ENCODE assay signal across 10 cellular contexts in the genomic region with DNA sequence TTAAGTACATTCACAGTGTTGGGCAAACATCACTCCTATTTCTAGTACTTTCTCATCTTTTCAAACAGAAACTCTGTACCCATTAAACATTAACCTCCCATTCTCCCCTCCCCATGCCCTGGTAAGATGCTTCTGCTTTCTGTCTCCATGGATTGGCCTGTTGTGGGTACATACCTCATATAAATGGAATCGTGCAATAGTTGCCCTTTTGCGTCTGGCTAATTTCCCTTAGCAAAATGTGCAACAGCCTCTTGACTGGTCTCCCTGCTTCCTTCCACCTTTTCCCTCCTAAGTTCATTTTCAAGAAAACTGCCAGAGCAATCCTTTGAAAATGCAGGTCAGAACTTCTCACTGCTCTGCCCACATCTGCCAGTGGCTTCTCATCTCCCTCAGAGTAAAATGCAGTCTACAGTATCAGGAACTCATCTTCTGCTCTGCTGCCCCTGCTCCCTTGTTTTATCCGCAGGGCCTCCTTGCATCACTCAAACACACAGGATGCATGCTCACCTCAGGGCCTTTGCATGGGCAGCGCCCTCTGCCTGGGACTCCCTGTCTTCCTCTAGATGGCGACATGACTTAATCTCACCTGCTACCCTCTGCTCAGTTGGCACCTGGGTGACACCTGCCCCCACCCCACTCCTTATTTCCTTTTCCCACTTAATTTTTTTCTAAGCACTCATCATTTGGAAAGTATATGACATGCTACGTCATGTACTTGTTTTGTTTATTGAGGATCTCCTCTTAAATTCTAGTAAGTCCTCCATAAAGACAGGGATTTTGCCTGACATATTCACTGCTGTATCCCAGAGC. TPM values are rescaled to one million over a fixed set of nuclear protein-coding genes. Genes with fewer than 3 reads are reported as not detected.
DNase-seq lines count a peak whose midpoint lies in the region; ATAC-seq and TF ChIP-seq lines count a peak whose summit lies in the region.
"Had no signal": no experiment of that assay in that cellular context is flagged by ENCODE, and none has a peak within 500 bp of the region (broad histone marks: within the 10 kb centered on the region; RNA-seq: fewer than 3 reads in every experiment).

No MANE protein-coding gene starts in this region.

- no peak overlapping the region for H3K9ac ChIP-seq in neuronal stem cell (ENCODE audit: low read depth, low read length, poor library complexity)

- peak; percentile 56 for DNase-seq in activated CD4-positive, alpha-beta T cell treated with anti-CD3 and anti-CD28 coated beads for 36 hours
- no peak for DNase-seq in activated CD4-positive, alpha-beta T cell treated with anti-CD3 and anti-CD28 coated beads for 4 hours
- DNase-seq in HFF-Myc (ENCODE audit: extremely low read depth, low read depth) = no peak
- no peak for DNase-seq in Panc1 (ENCODE audit: low read depth, low spot score)
- DNase-seq in neuronal stem cell (ENCODE audit: low spot score) = no peak
- no peak for DNase-seq in sigmoid colon
- DNase-seq in WERI-Rb-1 = no peak
- DNase-seq: retina had no signal

- H2BK120ac ChIP-seq in neuronal stem cell (ENCODE audit: low read depth, low read length) = no peak overlapping the region

- CTCF ChIA-PET in activated CD4-positive, alpha-beta T cell treated with anti-CD3 and anti-CD28 coated beads for 36 hours (lab: Charles Lee) = interaction anchor here (0.7 to 1.2 kb wide), 2 partner anchors 13 to 109 kb away, joined by 3 read pairs; no protein-coding TSS in a partner anchor
- CTCF ChIA-PET in Panc1 (lab: Charles Lee) = no interaction called here

- no peaks in the 10 kb centered on the region for H3K36me3 ChIP-seq in Panc1 (ENCODE audit: control insufficient read depth, insufficient read depth, low read length)
- no peaks in the 10 kb centered on the region for H3K36me3 ChIP-seq in neuronal stem cell (replicated peaks in 1 of 2; ENCODE audit: control insufficient read depth in 2 of 2, insufficient read depth in 2 of 2, low read length in 2 of 2)
- no peaks in the 10 kb centered on the region for H3K36me3 ChIP-seq in sigmoid colon
- H3K36me3 ChIP-seq in WERI-Rb-1 = no peaks in the 10 kb centered on the region

- BruUV-seq in Panc1 (replicated peaks; lab: Mats Ljungman, UMichigan) = no TSS peak

- H3K14ac ChIP-seq in neuronal stem cell (ENCODE audit: low read length) = no peak overlapping the region

- H2AFZ ChIP-seq in neuronal stem cell (ENCODE audit: low read length) = no peak overlapping the region

- H3K23ac ChIP-seq in neuronal stem cell (ENCODE audit: low read depth, low read length, poor library complexity) = no peak overlapping the region

- H3K36me3 Mint-ChIP-seq in activated CD4-positive, alpha-beta T cell treated with anti-CD3 and anti-CD28 coated beads for 36 hours (ENCODE audit: low read depth) = no peaks in the 10 kb centered on the region

- TF ChIP-seq CTCF in HFF-Myc (IDR thresholded peaks at IDR 0.05; ENCODE audit: low read depth, low read length, missing control alignments) = peak; percentile 1
- TF ChIP-seq CTCF in Panc1 (IDR thresholded peaks at IDR 0.05) = peak; percentile 19; the same call in 1 of the 2 replicates
- TF ChIP-seq CTCF in sigmoid colon (IDR thresholded peaks at IDR 0.05) = no peak
- TF ChIP-seq CTCF in WERI-Rb-1 (IDR thresholded peaks at IDR 0.05; ENCODE audit: low read depth, low read length) = no peak

- no peaks in the 10 kb centered on the region for H3K79me1 ChIP-seq in neuronal stem cell (ENCODE audit: low read depth, low read length)

- no peak overlapping the region for H4K91ac ChIP-seq in neuronal stem cell (ENCODE audit: low read depth, low read length, poor library complexity)

- no peak overlapping the region for H3K27ac ChIP-seq in Panc1 (ENCODE audit: low read length)
- H3K27ac ChIP-seq in neuronal stem cell (replicated peaks; ENCODE audit: low read length) = no peak overlapping the region
- H3K27ac ChIP-seq in sigmoid colon = no peak overlapping the region
- no peak overlapping the region for H3K27ac ChIP-seq in WERI-Rb-1

- in situ Hi-C loops in Panc1 (cut with HindIII; ENCODE audit: low pct_unique_long_range_greater_than_20kb, low sequenced_read_pairs) = no loop called here

- no peak overlapping the region for H2BK5ac ChIP-seq in neuronal stem cell (ENCODE audit: low read length)

- H4K8ac ChIP-seq in neuronal stem cell (ENCODE audit: low read depth, low read length) = no peak overlapping the region

- no peaks in the 10 kb centered on the region for H3K9me3 Mint-ChIP-seq in activated CD4-positive, alpha-beta T cell treated with anti-CD3 and anti-CD28 coated beads for 36 hours (ENCODE audit: low read depth)
- H3K9me3 Mint-ChIP-seq: dendritic cell treated with granulocyte-macrophage colony-stimulating factor and Interleukin-4, amounts not matched to agents 40 ng/mL and 50 ng/mL, for 4 days had no signal

- no peak for ATAC-seq in activated CD4-positive, alpha-beta T cell treated with anti-CD3 and anti-CD28 coated beads for 36 hours
- ATAC-seq in Panc1 = no peak
- ATAC-seq in HG02970 (IDR thresholded peaks at IDR 0.05; ENCODE audit: low FRiP score, unreplicated experiment) = no peak

- intact Hi-C loops in activated CD4-positive, alpha-beta T cell treated with anti-CD3 and anti-CD28 coated beads for 36 hours (cut with DNase I, micrococcal nuclease) = no loop called here
- intact Hi-C loops in Panc1 (cut with micrococcal nuclease; ENCODE audit: unreplicated experiment) = loop anchor here (2.0 kb wide), 1 partner anchor 59 kb away; no protein-coding TSS in a partner anchor
- intact Hi-C loops in sigmoid colon (cut with DNase I) = no loop called here

- no CpG with 5 or more reads among the region's 6 CpGs for WGBS in neuronal stem cell (ENCODE audit: extremely low coverage in 2 of 2, insufficient read length in 2 of 2, insufficient replicate concordance in 1 of 2), 2 donors
- 77 to 93% methylated on average over 6 of the region's 6 CpGs for WGBS in sigmoid colon, 2 donors

- H3K9me3 ChIP-seq in Panc1 (ENCODE audit: control insufficient read depth, insufficient read depth, low read depth, low read length) (no peaks in the 10 kb centered on the region), neuronal stem cell (replicated peaks in 1 of 2; ENCODE audit: control insufficient read depth in 2 of 2, insufficient read depth in 1 of 2, low read depth in 1 of 2, low read length in 2 of 2) (no peaks in the 10 kb centered on the region), sigmoid colon (no peaks in the 10 kb centered on the region), WERI-Rb-1 (ENCODE audit: severe bottlenecking) (no peaks in the 10 kb centered on the region)

- no peaks in the 10 kb centered on the region for H3K4me1 ChIP-seq in Panc1 (ENCODE audit: control insufficient read depth, insufficient read depth, low read length)
- peaks cover 0 to 1% of the 10 kb centered on the region in 2 donors for H3K4me1 ChIP-seq in neuronal stem cell (ENCODE audit: control insufficient read depth in 2 of 2, insufficient read depth in 1 of 2, low read depth in 1 of 2, low read length in 2 of 2)
- H3K4me1 ChIP-seq in sigmoid colon = no peaks in the 10 kb centered on the region

- H3K4me2 ChIP-seq in neuronal stem cell (ENCODE audit: insufficient read depth, low read length, poor library complexity, severe bottlenecking) = no peak overlapping the region

- TF ChIP-seq EP300 in sigmoid colon (IDR thresholded peaks at IDR 0.05) = no peak

- no peak for TF ChIP-seq POLR2A in sigmoid colon (IDR thresholded peaks at IDR 0.05)

- no peak overlapping the region for H3K4me3 Mint-ChIP-seq in activated CD4-positive, alpha-beta T cell treated with anti-CD3 and anti-CD28 coated beads for 36 hours
- H3K4me3 Mint-ChIP-seq: dendritic cell treated with granulocyte-macrophage colony-stimulating factor and Interleukin-4, amounts not matched to agents 40 ng/mL and 50 ng/mL, for 4 days had no signal

- no peak overlapping the region for H2AK5ac ChIP-seq in neuronal stem cell (ENCODE audit: low read depth, low read length)

- no peak overlapping the region for H3K4me3 ChIP-seq in HFF-Myc (replicated peaks; ENCODE audit: low read depth, low read length)
- no peak overlapping the region for H3K4me3 ChIP-seq in Panc1 (ENCODE audit: low read depth in 2 of 2, low read length in 2 of 2)
- no peak overlapping the region for H3K4me3 ChIP-seq in neuronal stem cell (ENCODE audit: low read length in 2 of 2)
- no peak overlapping the region for H3K4me3 ChIP-seq in sigmoid colon
- no peak overlapping the region for H3K4me3 ChIP-seq in WERI-Rb-1 (ENCODE audit: low read depth, low read length)

- H3K27ac Mint-ChIP-seq in activated CD4-positive, alpha-beta T cell treated with anti-CD3 and anti-CD28 coated beads for 36 hours = no peak overlapping the region

- H3K27me3 ChIP-seq in Panc1 (ENCODE audit: control insufficient read depth, insufficient read depth, low read length) (no peaks in the 10 kb centered on the region), neuronal stem cell (ENCODE audit: control insufficient read depth in 3 of 3, insufficient read depth in 3 of 3, low read depth in 1 of 3, low read length in 3 of 3) (no peaks in the 10 kb centered on the region), sigmoid colon (no peaks in the 10 kb centered on the region), WERI-Rb-1 (ENCODE audit: insufficient read depth, low read depth, severe bottlenecking) (no peaks in the 10 kb centered on the region)

- no peak overlapping the region for H3K4ac ChIP-seq in neuronal stem cell (ENCODE audit: low read length)

- POLR2A ChIA-PET in activated CD4-positive, alpha-beta T cell treated with anti-CD3 and anti-CD28 coated beads for 36 hours (lab: Charles Lee) = no interaction called here
- POLR2A ChIA-PET in Panc1 (lab: Charles Lee) = no interaction called here

- H3K18ac ChIP-seq in neuronal stem cell (ENCODE audit: low read length) = peak overlapping the region; percentile 19

- H2BK15ac ChIP-seq in neuronal stem cell (ENCODE audit: low read length) = no peak overlapping the region

- no peak overlapping the region for H2BK12ac ChIP-seq in neuronal stem cell (ENCODE audit: low read length)

- H3K27me3 Mint-ChIP-seq in activated CD4-positive, alpha-beta T cell treated with anti-CD3 and anti-CD28 coated beads for 36 hours = peaks cover 16% of the 10 kb centered on the region

- no peaks in the 10 kb centered on the region for H3K4me1 Mint-ChIP-seq in activated CD4-positive, alpha-beta T cell treated with anti-CD3 and anti-CD28 coated beads for 36 hours

RNA-seq across cellular contexts. Expression of a gene that starts 44.3 kb away (rescaled TPM):
- total RNA-seq in activated CD4-positive, alpha-beta T cell treated with anti-CD3 and anti-CD28 coated beads for 36 hours = 1 to 10 TPM; 3.5 to 3.8 TPM
- total RNA-seq in Panc1 (2021; ENCODE audit: unreplicated experiment) = 5.8 TPM
- polyA plus RNA-seq in Panc1 (2012; ENCODE audit: insufficient read length) = 8.6 TPM
- polyA plus RNA-seq in neuronal stem cell (2013, experiment 1 of 2) = 9.9 TPM
- polyA plus RNA-seq in neuronal stem cell (2013, experiment 2 of 2) = 10.0 TPM
- 10 to 100 TPM in 3 of 4 donors, 1 to 10 TPM in 1; 6.4 to 21.8 (median 13.8) TPM for total RNA-seq in sigmoid colon
- polyA plus RNA-seq in sigmoid colon = 10 to 100 TPM in 1 of 3 donors, 1 to 10 TPM in 2; 4.8 to 15.1 (median 9.2) TPM

Comparison
In these comparisons a context has a peak if more than half of its experiments do, and no peak if none do; other contexts are left out.
1. CTCF ChIP-seq: peak in HFF-Myc (single experiment) and Panc1 (single experiment); none in sigmoid colon (0 of 4) and WERI-Rb-1 (single experiment).